13 cellular contexts compared by ENCODE assay signal in genomic region chr13:76455960-76456359, GRCh38.
DNase-seq lines count a peak whose midpoint lies in the region; ATAC-seq and TF ChIP-seq lines count a peak whose summit lies in the region.
"Had no signal": no experiment of that assay in that cellular context is flagged by ENCODE, and none has a peak within 500 bp of the region (broad histone marks: within the 10 kb centered on the region; RNA-seq: fewer than 3 reads in every experiment).

No MANE protein-coding gene starts in this region.

- peaks cover 6% of the 10 kb centered on the region for H3K36me3 Mint-ChIP-seq in MCF 10A (ENCODE audit: insufficient read depth, unreplicated experiment)
- peaks cover 3% of the 10 kb centered on the region for H3K36me3 Mint-ChIP-seq in osteocyte (ENCODE audit: unreplicated experiment)

- H3K4me3 Mint-ChIP-seq in MCF 10A (ENCODE audit: unreplicated experiment) (no peak overlapping the region), osteocyte (ENCODE audit: unreplicated experiment) (no peak overlapping the region)
- H3K4me3 Mint-ChIP-seq: activated T-helper 1 cell treated with anti-CD3 and anti-CD28 coated beads, Interleukin-12 subunit alpha, Interleukin-12 subunit beta, Interleukin-2, Interleukin-4 antibody, amounts not matched to agents 30 ng/mL and 10 ng/mL and 1 ng/mL, durations not matched to agents 14 hours and 24 hours and 36 hours had no signal

- in situ Hi-C loops in brain microvascular endothelial cell (cut with HindIII; ENCODE audit: low pct_ligation_motif_present, low sequenced_read_pairs), result loop anchor here (25.0 kb wide), 1 partner anchor 569 kb away; no protein-coding TSS in a partner anchor

- DNase-seq in AG09319 (ENCODE audit: extremely low read depth, low read depth) (peak; percentile 52), MG63 (peak; percentile 45), brain microvascular endothelial cell (peak; percentile 14), left lung (no peak), MCF 10A (ENCODE audit: unreplicated experiment) (no peak), osteocyte (ENCODE audit: extremely low spot score, unreplicated experiment) (no peak)
- no peak for DNase-seq in stimulated activated CD4-positive, alpha-beta T cell treated with anti-CD3 and anti-CD28 coated beads, Interleukin-15, amount 100 ng/mL, for 24 hours
- DNase-seq: GF-D8, left colon, NCI-H1048 had no signal

- peak; percentile 34 for ATAC-seq in left lung
- no peak for ATAC-seq in GM18517 (IDR thresholded peaks at IDR 0.05; ENCODE audit: unreplicated experiment)
- ATAC-seq: gastroesophageal sphincter, left colon had no signal

- no TSS peak for BruUV-seq in MCF 10A (replicated peaks; lab: Mats Ljungman, UMichigan)

- H3K27ac Mint-ChIP-seq in MCF 10A (ENCODE audit: low read depth, unreplicated experiment) (no peak overlapping the region), osteocyte (ENCODE audit: unreplicated experiment) (no peak overlapping the region)
- H3K27ac Mint-ChIP-seq: activated T-helper 1 cell treated with anti-CD3 and anti-CD28 coated beads, Interleukin-12 subunit alpha, Interleukin-12 subunit beta, Interleukin-2, Interleukin-4 antibody, amounts not matched to agents 30 ng/mL and 10 ng/mL and 1 ng/mL, durations not matched to agents 14 hours and 24 hours and 36 hours had no signal

- no peaks in the 10 kb centered on the region for H3K36me3 ChIP-seq in MG63
- H3K36me3 ChIP-seq in brain microvascular endothelial cell (replicated peaks), result no peaks in the 10 kb centered on the region
- no peaks in the 10 kb centered on the region for H3K36me3 ChIP-seq in left lung
- H3K36me3 ChIP-seq: gastroesophageal sphincter had no signal

- H3K9me3 Mint-ChIP-seq in MCF 10A (ENCODE audit: unreplicated experiment) (peaks cover 21% of the 10 kb centered on the region), osteocyte (ENCODE audit: unreplicated experiment) (peaks cover 32% of the 10 kb centered on the region)

- H3K4me3 ChIP-seq in MG63, result no peak overlapping the region
- no peak overlapping the region for H3K4me3 ChIP-seq in brain microvascular endothelial cell (ENCODE audit: low read depth, low read length)
- no peak overlapping the region for H3K4me3 ChIP-seq in left lung
- H3K4me3 ChIP-seq: gastroesophageal sphincter had no signal

- H3K4me1 Mint-ChIP-seq in MCF 10A (ENCODE audit: insufficient read depth, unreplicated experiment), result peaks cover 5% of the 10 kb centered on the region
- no peaks in the 10 kb centered on the region for H3K4me1 Mint-ChIP-seq in osteocyte (ENCODE audit: unreplicated experiment)

- H3K27ac ChIP-seq in brain microvascular endothelial cell (no peak overlapping the region), left lung (peak overlapping the region in 1 of 2 donors; percentile 22)
- H3K27ac ChIP-seq: gastroesophageal sphincter had no signal

- H3K4me1 ChIP-seq in left lung, result no peaks in the 10 kb centered on the region
- H3K4me1 ChIP-seq: gastroesophageal sphincter had no signal

- POLR2A ChIA-PET in MCF 10A (lab: Yijun Ruan, JAX), result no interaction called here

- TF ChIP-seq CTCF in AG09319 (IDR thresholded peaks at IDR 0.05; ENCODE audit: low read depth, low read length) (no peak), brain microvascular endothelial cell (IDR thresholded peaks at IDR 0.05; ENCODE audit: low read depth, low read length, missing control alignments) (no peak), left lung (IDR thresholded peaks at IDR 0.05) (no peak), MCF 10A (IDR thresholded peaks at IDR 0.05; ENCODE audit: unreplicated experiment) (no peak), osteocyte (IDR thresholded peaks at IDR 0.05) (no peak)

- H3K27me3 Mint-ChIP-seq in MCF 10A (ENCODE audit: insufficient read depth, unreplicated experiment) (no peaks in the 10 kb centered on the region), osteocyte (ENCODE audit: unreplicated experiment) (peaks cover 7% of the 10 kb centered on the region)

- H3K27me3 ChIP-seq in MG63 (no peaks in the 10 kb centered on the region), brain microvascular endothelial cell (replicated peaks) (no peaks in the 10 kb centered on the region), left lung (no peaks in the 10 kb centered on the region)
- H3K27me3 ChIP-seq: gastroesophageal sphincter had no signal

- intact Hi-C loops in left lung (cut with DNase I), result no loop called here
- intact Hi-C loops in MCF 10A (cut with micrococcal nuclease), result no loop called here

- H3K9me3 ChIP-seq in MG63 (peaks cover 6% of the 10 kb centered on the region; the same call in 1 of the 2 replicates), left lung (peaks cover 0 to 27% of the 10 kb centered on the region in 2 donors)

- CTCF ChIA-PET in MCF 10A (lab: Yijun Ruan, JAX), result interaction anchor here (1.4 kb wide), 1 partner anchor 586 kb away, joined by 4 read pairs; no protein-coding TSS in a partner anchor

Comparison
In these comparisons a context has a peak if more than half of its experiments do, and no peak if none do; other contexts are left out.
1. DNase-seq: peak in AG09319 (single experiment), MG63 (single experiment) and brain microvascular endothelial cell (single experiment); none in left lung (0 of 2), stimulated activated CD4-positive, alpha-beta T cell treated with anti-CD3 and anti-CD28 coated beads, Interleukin-15, amount 100 ng/mL, for 24 hours (single experiment), MCF 10A (single experiment) and osteocyte (single experiment).